ENCODE assay signal across 7 cellular contexts in genomic region chr16:18498430-18498829, GRCh38.
DNase-seq lines count a peak whose midpoint lies in the region; ATAC-seq, FAIRE-seq and TF ChIP-seq lines count a peak whose summit lies in the region.
"Not testable (repeated sequence)": the region's sequence is repeated elsewhere in the genome, so short reads cannot be mapped to it uniquely, and the experiment has no call there.

No MANE protein-coding gene starts in this region.

- H3K27me3 Mint-ChIP-seq in GM23338 (ENCODE audit: insufficient read depth, low read depth, poor library complexity); T-helper 17 cell: not testable (repeated sequence)

- not testable (repeated sequence) for H3K36me3 ChIP-seq in GM23338 (ENCODE audit: insufficient read depth); GM12878 (ENCODE audit: control insufficient read depth in 2 of 2, insufficient read depth in 2 of 2, low read length in 1 of 2); mucosa of descending colon (ENCODE audit: low read depth); gastrocnemius medialis

- H3K9me3 ChIP-seq in T-helper 17 cell (ENCODE audit: control insufficient read depth, low read length, poor library complexity, severe bottlenecking); GM12878 (replicated peaks; ENCODE audit: control insufficient read depth, insufficient read depth, low read length); mucosa of descending colon; gastrocnemius medialis: not testable (repeated sequence)

- not testable (repeated sequence) for H3K4me1 ChIP-seq in GM23338 (ENCODE audit: insufficient read depth); GM12878 (ENCODE audit: control insufficient read depth, insufficient read depth, low read length); mucosa of descending colon (ENCODE audit: low read depth); gastrocnemius medialis

- H3K4me1 Mint-ChIP-seq in GM23338, T-helper 17 cell: not testable (repeated sequence)

- H3K9me3 Mint-ChIP-seq in GM23338 = not testable (repeated sequence)

- POLR2A ChIA-PET in GM12878 (lab: Charles Lee) = not testable (repeated sequence)

- TF ChIP-seq EP300 in GM12878 (IDR thresholded peaks at IDR 0.05; ENCODE audit: borderline replicate concordance in 1 of 2, control insufficient read depth in 1 of 2, low read depth in 2 of 2, low read length in 2 of 2) = not testable (repeated sequence)

- RAD21 ChIA-PET in GM12878 (lab: Charles Lee; ENCODE audit: unreplicated experiment) = not testable (repeated sequence)

- not testable (repeated sequence) for H2AFZ ChIP-seq in GM23338; GM12878 (ENCODE audit: control insufficient read depth, low read depth, low read length)

- SMC1A ChIA-PET in GM12878 (lab: Charles Lee; ENCODE audit: uncharacterized antibody, unreplicated experiment) = not testable (repeated sequence)

- ATAC-seq in GM23338 (peak; percentile 87), T-helper 17 cell (peak; percentile 49), GM12878 (peak; percentile 64), Right ventricle myocardium inferior (peak; percentile 64), left colon (peak; percentile 94), mucosa of descending colon (peak; percentile 91), gastrocnemius medialis (peak; percentile 71 to 82)

- not testable (repeated sequence) for TF ChIP-seq CTCF in GM23338 (conservative IDR thresholded peaks at IDR 0.05; ENCODE audit: low read depth in 2 of 2); GM12878 (IDR thresholded peaks at IDR 0.05 in 2 of 3, conservative IDR thresholded peaks at IDR 0.05 in 1 of 3; ENCODE audit: control insufficient read depth in 2 of 3, extremely low read depth in 1 of 3, insufficient read depth in 1 of 3, low read depth in 3 of 3, low read length in 3 of 3); mucosa of descending colon (IDR thresholded peaks at IDR 0.05); gastrocnemius medialis (IDR thresholded peaks at IDR 0.05 in 4 of 5, conservative IDR thresholded peaks at IDR 0.05 in 1 of 5)

- not testable (repeated sequence) for H4K20me1 ChIP-seq in GM23338 (replicated peaks; ENCODE audit: insufficient read depth); GM12878 (ENCODE audit: control insufficient read depth, insufficient read depth)

- no CpG with 5 or more reads among the region's 7 CpGs for WGBS in GM12878 (ENCODE audit: insufficient coverage, insufficient replicate concordance, low lambda C conversion rate, missing lambda C conversion rate)

- H3K27ac Mint-ChIP-seq in GM23338, T-helper 17 cell: not testable (repeated sequence)

- not testable (repeated sequence) for H3K4me3 ChIP-seq in GM23338, GM12878, mucosa of descending colon, gastrocnemius medialis

- not testable (repeated sequence) for H3K27me3 ChIP-seq in GM23338 (ENCODE audit: insufficient read depth); GM12878 (replicated peaks in 1 of 2; ENCODE audit: control insufficient read depth in 2 of 2, insufficient read depth in 2 of 2, low read length in 1 of 2); gastrocnemius medialis

- not testable (repeated sequence) for H3K27ac ChIP-seq in GM23338 (ENCODE audit: low read depth); GM12878 (ENCODE audit: control insufficient read depth, insufficient read depth); gastrocnemius medialis

- TF ChIP-seq RAD21 in GM12878 (IDR thresholded peaks at IDR 0.05; ENCODE audit: insufficient read depth, low read depth, low read length) = not testable (repeated sequence)

- H3F3A ChIP-seq in GM23338 (replicated peaks; ENCODE audit: low read depth) = not testable (repeated sequence)

- not testable (repeated sequence) for H3K79me2 ChIP-seq in GM23338 (replicated peaks; ENCODE audit: insufficient read depth); GM12878 (ENCODE audit: control insufficient read depth, insufficient read depth, low read length)

- BruUV-seq in GM12878 (replicated peaks; lab: Mats Ljungman, UMichigan) = not testable (repeated sequence)

- H3K9ac ChIP-seq in GM12878 (ENCODE audit: control insufficient read depth, insufficient read depth, low read length) = not testable (repeated sequence)

- DNase-seq in GM23338 (ENCODE audit: low spot score); T-helper 17 cell; GM12878 (ENCODE audit: low read depth, low spot score); Right ventricle myocardium inferior (ENCODE audit: missing footprints); left colon; mucosa of descending colon; gastrocnemius medialis: not testable (repeated sequence)

- FAIRE-seq in GM12878 (lab: Jason Lieb, UNC) = not testable (repeated sequence)

- TF ChIP-seq POLR2A in GM12878 (IDR thresholded peaks at IDR 0.05; ENCODE audit: low read depth, low read length); gastrocnemius medialis (IDR thresholded peaks at IDR 0.05): not testable (repeated sequence)

- intact Hi-C loops in GM12878 (cut with micrococcal nuclease; ENCODE audit: unreplicated experiment); Right ventricle myocardium inferior (cut with DNase I); left colon (cut with DNase I, micrococcal nuclease); mucosa of descending colon (cut with DNase I, micrococcal nuclease); gastrocnemius medialis (cut with DNase I; ENCODE audit: low total_unique reads): not testable (repeated sequence)

- H3K4me2 ChIP-seq in GM23338; GM12878 (ENCODE audit: control insufficient read depth, insufficient read depth): not testable (repeated sequence)

- not testable (repeated sequence) for H3K9me2 ChIP-seq in GM23338 (ENCODE audit: insufficient read depth)

- CTCF ChIA-PET in GM12878 (lab: Yijun Ruan, JAX) = not testable (repeated sequence)

- in situ Hi-C loops in GM12878 (cut with MboI); gastrocnemius medialis (cut with MboI; ENCODE audit: low sequenced_read_pairs in 4 of 4): not testable (repeated sequence)

- H3K4me3 Mint-ChIP-seq in GM23338, T-helper 17 cell: not testable (repeated sequence)

- not testable (repeated sequence) for H3K36me3 Mint-ChIP-seq in GM23338 (ENCODE audit: low read depth); T-helper 17 cell (ENCODE audit: low read depth)
